8 cellular contexts compared by ENCODE assay signal in genomic region chr13:23979361-23980159, GRCh38.
DNase-seq lines count a peak whose midpoint lies in the region; ATAC-seq and TF ChIP-seq lines count a peak whose summit lies in the region.

No MANE protein-coding gene starts in this region.

- DNase-seq in DMS114 treated with DMSO at 0.1 percent for 48 hours (lab: John Stamatoyannopoulos, UW; ENCODE audit: unreplicated experiment) (peak; percentile 13), HPDE6-E6E7 (ENCODE audit: extremely low spot score) (peak; percentile 35), choroid plexus epithelial cell (ENCODE audit: low read depth) (peak; percentile 96), islet precursor cell (peak; percentile 89), NCI-H1048 (lab: John Stamatoyannopoulos, UW) (no peak)
- peak; percentile 36 for DNase-seq in T-helper 2 cell treated with Interferon-gamma antibody and Interleukin-4, amounts not matched to agents 5 μg/mL and 100 μg/mL, for 36 hours (ENCODE audit: low spot score)

- H3K9me3 ChIP-seq in skeletal muscle tissue (ENCODE audit: control insufficient read depth in 3 of 3, low read length in 3 of 3), result no peaks in the 10 kb centered on the region

- H3K36me3 Mint-ChIP-seq in T-helper 2 cell treated with Interferon-gamma antibody and Interleukin-4, amounts not matched to agents 5 μg/mL and 100 μg/mL, for 36 hours (ENCODE audit: low read depth), result no peaks in the 10 kb centered on the region

- H3K9ac ChIP-seq in skeletal muscle tissue (ENCODE audit: low read depth in 1 of 3, low read length in 3 of 3), result peak overlapping the region; percentile 40 to 65 (median 59)

- peaks cover 8% of the 10 kb centered on the region for H3K4me1 Mint-ChIP-seq in T-helper 2 cell treated with Interferon-gamma antibody and Interleukin-4, amounts not matched to agents 5 μg/mL and 100 μg/mL, for 36 hours (ENCODE audit: low read depth)

- peak; percentile 56 for ATAC-seq in GM19467 (IDR thresholded peaks at IDR 0.05; ENCODE audit: unreplicated experiment)

- no peak for TF ChIP-seq CTCF in choroid plexus epithelial cell (conservative IDR thresholded peaks at IDR 0.05; ENCODE audit: low read depth, low read length)

- H3K27ac ChIP-seq in skeletal muscle tissue (ENCODE audit: low read depth, low read length), result peak overlapping the region; percentile 64

- H3K36me3 ChIP-seq in skeletal muscle tissue (ENCODE audit: control insufficient read depth in 3 of 3, insufficient read depth in 3 of 3, low read length in 3 of 3), result no peaks in the 10 kb centered on the region

- H3K27me3 ChIP-seq in skeletal muscle tissue (ENCODE audit: control insufficient read depth in 3 of 3, insufficient read depth in 3 of 3, low read length in 3 of 3), result peaks cover 3 to 20% (median 20%) of the 10 kb centered on the region in 3 donors

- H3K27ac Mint-ChIP-seq in T-helper 2 cell treated with Interferon-gamma antibody and Interleukin-4, amounts not matched to agents 5 μg/mL and 100 μg/mL, for 36 hours, result peak overlapping the region; percentile 13

- peaks cover 3 to 13% (median 12%) of the 10 kb centered on the region in 3 donors for H3K4me1 ChIP-seq in skeletal muscle tissue (ENCODE audit: control insufficient read depth in 3 of 3, insufficient read depth in 3 of 3, low read length in 3 of 3)

- peak overlapping the region; percentile 81 for H3K4me3 Mint-ChIP-seq in T-helper 2 cell treated with Interferon-gamma antibody and Interleukin-4, amounts not matched to agents 5 μg/mL and 100 μg/mL, for 36 hours

- peaks cover 53% of the 10 kb centered on the region for H3K27me3 Mint-ChIP-seq in T-helper 2 cell treated with Interferon-gamma antibody and Interleukin-4, amounts not matched to agents 5 μg/mL and 100 μg/mL, for 36 hours (ENCODE audit: low read depth)

- no peaks in the 10 kb centered on the region for H3K9me3 Mint-ChIP-seq in T-helper 2 cell treated with Interferon-gamma antibody and Interleukin-4, amounts not matched to agents 5 μg/mL and 100 μg/mL, for 36 hours

- peak overlapping the region; percentile 66 for H3K4me3 ChIP-seq in choroid plexus epithelial cell (ENCODE audit: low read depth, low read length)
- H3K4me3 ChIP-seq in skeletal muscle tissue (ENCODE audit: low read length in 3 of 3), result peak overlapping the region; percentile 68 to 81 (median 73)
